ENCODE assay signal across 10 cellular contexts in genomic region chr7:159027091-159027802, GRCh38.
DNase-seq lines count a peak whose midpoint lies in the region; ATAC-seq, FAIRE-seq and TF ChIP-seq lines count a peak whose summit lies in the region.
"Had no signal": no experiment of that assay in that cellular context is flagged by ENCODE, and none has a peak within 500 bp of the region (broad histone marks: within the 10 kb centered on the region; RNA-seq: fewer than 3 reads in every experiment).

No MANE protein-coding gene starts in this region.

- peaks cover 16% of the 10 kb centered on the region for H3K27me3 Mint-ChIP-seq in activated CD8-positive, alpha-beta memory T cell treated with anti-CD3 and anti-CD28 coated beads, Interleukin-2, amount 10 ng/mL, durations not matched to agents 7 days and 5 days
- peaks cover 68% of the 10 kb centered on the region for H3K27me3 Mint-ChIP-seq in T-helper 17 cell

- no peak overlapping the region for H3K4me3 Mint-ChIP-seq in activated CD8-positive, alpha-beta memory T cell treated with anti-CD3 and anti-CD28 coated beads, Interleukin-2, amount 10 ng/mL, durations not matched to agents 7 days and 5 days
- no peak overlapping the region for H3K4me3 Mint-ChIP-seq in T-helper 17 cell

- TF ChIP-seq POLR2A in A549 (IDR thresholded peaks at IDR 0.05; ENCODE audit: low read length): no peak

- TF ChIP-seq RAD21 in A549 (conservative IDR thresholded peaks at IDR 0.05 in 1 of 2, IDR thresholded peaks at IDR 0.05 in 1 of 2): peak in 1 of 2 experiments; percentile 35; a peak in 2 of 5 replicates

- CTCF ChIA-PET in A549 (lab: Yijun Ruan, JAX): interaction anchor here (0.9 kb wide), 1 partner anchor 25 kb away, joined by 3 read pairs; no protein-coding TSS in a partner anchor
- CTCF ChIA-PET in activated CD8-positive, alpha-beta memory T cell treated with anti-CD3 and anti-CD28 coated beads, Interleukin-2, amount 10 ng/mL, durations not matched to agents 7 days and 5 days (lab: Charles Lee): no interaction called here

- no peak for FAIRE-seq in A549 (lab: Jason Lieb, UNC)

- H3K4me1 Mint-ChIP-seq in activated CD8-positive, alpha-beta memory T cell treated with anti-CD3 and anti-CD28 coated beads, Interleukin-2, amount 10 ng/mL, durations not matched to agents 7 days and 5 days: no peaks in the 10 kb centered on the region
- peaks cover 5% of the 10 kb centered on the region for H3K4me1 Mint-ChIP-seq in T-helper 17 cell

- TF ChIP-seq CTCF in A549 (IDR thresholded peaks at IDR 0.05): no peak; the same call in 2 of the 3 replicates

- ATAC-seq in A549 (0 out of 6 replicates have a peak, but pooled peaks of 1 of the 2 experiments have one; percentile 5), left colon (peak; percentile 14), T-helper 17 cell (no peak), GM19463 (IDR thresholded peaks at IDR 0.05; ENCODE audit: unreplicated experiment) (no peak)
- ATAC-seq in activated CD8-positive, alpha-beta memory T cell treated with anti-CD3 and anti-CD28 coated beads, Interleukin-2, amount 10 ng/mL, durations not matched to agents 7 days and 5 days: no peak

- DNase-seq in A549 (ENCODE audit: low read depth in 1 of 2, low spot score in 1 of 2): peak in 1 of 2 experiments; percentile 24
- DNase-seq in Daoy (ENCODE audit: low read depth): peak; percentile 46
- DNase-seq in activated CD8-positive, alpha-beta memory T cell treated with anti-CD3 and anti-CD28 coated beads, Interleukin-2, amount 10 ng/mL, durations not matched to agents 7 days and 5 days: peak; percentile 9
- peak in 1 of 2 donors; percentile 17 for DNase-seq in left colon
- no peak for DNase-seq in mucosa of gallbladder (ENCODE audit: low spot score)
- DNase-seq in T-helper 17 cell: no peak
- DNase-seq in activated CD4-positive, CD25-positive, alpha-beta regulatory T cell (lab: John Stamatoyannopoulos, UW): no peak
- DNase-seq: effector CD4-positive, alpha-beta T cell had no signal

- H3K9me3 ChIP-seq in A549 (no peaks in the 10 kb centered on the region), T-helper 17 cell (ENCODE audit: control insufficient read depth, low read length, poor library complexity, severe bottlenecking) (no peaks in the 10 kb centered on the region)

- no peaks in the 10 kb centered on the region for H3K9me3 Mint-ChIP-seq in activated CD8-positive, alpha-beta memory T cell treated with anti-CD3 and anti-CD28 coated beads, Interleukin-2, amount 10 ng/mL, durations not matched to agents 7 days and 5 days (ENCODE audit: low read depth)

- H3K27ac Mint-ChIP-seq in activated CD8-positive, alpha-beta memory T cell treated with anti-CD3 and anti-CD28 coated beads, Interleukin-2, amount 10 ng/mL, durations not matched to agents 7 days and 5 days: no peak overlapping the region
- no peak overlapping the region for H3K27ac Mint-ChIP-seq in T-helper 17 cell

- POLR2A ChIA-PET in A549 (lab: Yijun Ruan, JAX): no interaction called here

- H3K4me3 ChIP-seq in A549: no peak overlapping the region
- H3K4me3 ChIP-seq: smooth muscle cell had no signal

- no peak for TF ChIP-seq EP300 in A549 (IDR thresholded peaks at IDR 0.05)

- intact Hi-C loops in left colon (cut with DNase I, micrococcal nuclease): no loop called here

- peak overlapping the region; percentile 21; the same call in 1 of the 3 replicates for H3K4me2 ChIP-seq in A549
- H3K4me2 ChIP-seq: smooth muscle cell had no signal

- WGBS in A549 (ENCODE audit: missing lambda C conversion rate): 72% methylated on average over 21 of the region's 22 CpGs

- no peaks in the 10 kb centered on the region for H3K36me3 Mint-ChIP-seq in activated CD8-positive, alpha-beta memory T cell treated with anti-CD3 and anti-CD28 coated beads, Interleukin-2, amount 10 ng/mL, durations not matched to agents 7 days and 5 days
- H3K36me3 Mint-ChIP-seq in T-helper 17 cell (ENCODE audit: low read depth): peaks cover 2% of the 10 kb centered on the region

- H3K27ac ChIP-seq in A549: peak overlapping the region; percentile 29 to 37; a peak in 3 of 6 replicates

- peaks cover 29% of the 10 kb centered on the region for H3K4me1 ChIP-seq in A549

TF ChIP-seq in A549, 52 proteins besides CTCF, POLR2A, EP300 and RAD21:
- TF ChIP-seq KDM5A (IDR thresholded peaks at IDR 0.05): no peak
- TF ChIP-seq EHMT2 (IDR thresholded peaks at IDR 0.05; ENCODE audit: low read depth): no peak
- TF ChIP-seq SMC3 (IDR thresholded peaks at IDR 0.05): peak; percentile 30; the same call in 1 of the 3 replicates
TF ChIP-seq in A549: peak in this region for 1.

Comparison
In these comparisons a context has a peak if more than half of its experiments do, and no peak if none do; other contexts are left out.
1. DNase-seq: peak in Daoy (single experiment) and activated CD8-positive, alpha-beta memory T cell treated with anti-CD3 and anti-CD28 coated beads, Interleukin-2, amount 10 ng/mL, durations not matched to agents 7 days and 5 days (single experiment); none in mucosa of gallbladder (single experiment), T-helper 17 cell (0 of 3) and activated CD4-positive, CD25-positive, alpha-beta regulatory T cell (0 of 4).